Comparison of ENCODE assay signal across 8 cellular contexts in the genomic region with DNA sequence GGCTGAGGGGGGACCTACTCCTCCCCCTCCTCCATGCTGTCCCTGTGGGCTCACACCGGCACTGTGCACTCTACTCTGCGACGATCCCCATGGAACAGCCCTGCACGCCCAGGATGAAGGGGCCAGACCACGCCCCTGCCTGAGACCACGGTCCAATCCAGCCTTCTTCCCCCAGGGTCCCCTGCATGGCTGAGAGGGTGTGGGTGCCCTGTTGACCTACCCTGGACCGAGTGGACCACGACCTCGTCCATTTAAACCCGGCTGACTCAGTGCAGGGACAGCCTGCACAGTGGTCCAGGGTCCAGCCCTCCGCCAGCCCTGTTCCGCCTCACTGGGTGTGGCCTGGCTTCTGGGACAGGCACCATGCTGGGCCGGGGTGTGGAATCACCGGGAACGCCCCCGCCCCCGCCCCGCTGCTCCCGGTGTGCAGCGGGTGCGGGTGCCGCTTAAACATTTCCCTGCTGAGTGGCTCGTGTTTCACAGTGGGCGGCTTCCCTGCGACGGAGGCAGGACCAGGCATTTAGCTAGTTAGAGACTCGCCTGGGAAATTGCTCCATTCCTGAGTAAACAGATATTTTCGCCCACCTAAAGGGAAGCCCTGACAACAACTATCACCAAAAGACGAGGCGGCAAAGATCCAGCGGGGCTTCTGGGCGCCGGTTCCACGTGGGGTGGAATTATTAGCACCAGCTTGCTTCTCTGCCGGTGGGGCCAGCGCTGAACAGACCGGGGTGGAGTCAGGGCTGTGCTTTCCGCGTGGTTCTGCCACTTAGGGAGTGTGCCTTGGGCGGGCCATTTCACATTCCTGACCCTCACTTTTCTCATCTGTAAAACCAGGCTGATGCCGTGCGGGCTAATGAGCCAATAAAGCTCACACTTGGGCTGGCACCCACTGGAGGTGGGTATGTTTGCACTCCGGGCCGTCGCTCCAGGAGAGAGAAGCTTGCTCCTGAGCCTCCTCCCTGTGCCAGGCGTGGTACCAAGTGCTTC. TPM values are rescaled to one million over a fixed set of nuclear protein-coding genes. Genes with fewer than 3 reads are reported as not detected.
DNase-seq lines count a peak whose midpoint lies in the region; ATAC-seq, FAIRE-seq and TF ChIP-seq lines count a peak whose summit lies in the region.

No MANE protein-coding gene starts in this region.

- no peak overlapping the region for H2AFZ ChIP-seq in K562 (ENCODE audit: low read depth, low read length)

- no peaks in the 10 kb centered on the region for H3K9me3 Mint-ChIP-seq in T-helper 2 cell treated with Interferon-gamma antibody and Interleukin-4, amounts not matched to agents 5 μg/mL and 100 μg/mL, for 36 hours

- ATAC-seq in K562 (peak; percentile 86), lower lobe of right lung (peak; percentile 74 to 89), GM21576 (IDR thresholded peaks at IDR 0.05; ENCODE audit: unreplicated experiment) (no peak)

- H3K4me1 ChIP-seq in K562 (replicated peaks in 1 of 2; ENCODE audit: control insufficient read depth in 2 of 2, insufficient read depth in 2 of 2, low read length in 2 of 2) (peaks cover 0 to 13% of the 10 kb centered on the region in 2 experiments; a peak in 2 of 5 replicates), lower lobe of right lung (peaks cover 17% of the 10 kb centered on the region)

- in situ Hi-C loops in K562 (cut with MboI): no loop called here

- BruUV-seq in K562 (replicated peaks; lab: Mats Ljungman, UMichigan): no TSS peak

- WGBS in K562 (ENCODE audit: insufficient coverage, low coverage, missing lambda C conversion rate): 4% methylated on average over 35 of the region's 46 CpGs

- no peak for FAIRE-seq in K562 (lab: Jason Lieb, UNC)

- H3K9me3 ChIP-seq in K562 (replicated peaks; ENCODE audit: control insufficient read depth, insufficient read depth, low read depth, low read length) (no peaks in the 10 kb centered on the region), lower lobe of right lung (no peaks in the 10 kb centered on the region)

- H3K36me3 ChIP-seq in K562 (ENCODE audit: control insufficient read depth, insufficient read depth, low read length): no peaks in the 10 kb centered on the region
- H3K36me3 ChIP-seq in lower lobe of right lung: no peaks in the 10 kb centered on the region

- no peak overlapping the region for H3K4me2 ChIP-seq in K562 (ENCODE audit: insufficient read depth, low read length)

- H3K27ac ChIP-seq in K562 (ENCODE audit: extremely low read depth, low read depth, low read length): no peak overlapping the region
- H3K27ac ChIP-seq in lower lobe of right lung: peak overlapping the region; percentile 27

- TF ChIP-seq CTCF in K562 (IDR thresholded peaks at IDR 0.05 in 2 of 3, conservative IDR thresholded peaks at IDR 0.05 in 1 of 3; ENCODE audit: insufficient read depth in 2 of 3, low read depth in 1 of 3, low read length in 3 of 3) (no peak), lower lobe of right lung (IDR thresholded peaks at IDR 0.05) (no peak), GM20000 (IDR thresholded peaks at IDR 0.05; ENCODE audit: extremely low read depth, missing control alignments) (no peak)

- POLR2A ChIA-PET in K562 (lab: Yijun Ruan, JAX): interaction anchor here (0.5 to 0.6 kb wide), 2 partner anchors 115 to 489 kb away, joined by 4 read pairs; no protein-coding TSS in a partner anchor

- peaks cover 35% of the 10 kb centered on the region for H3K27me3 Mint-ChIP-seq in T-helper 2 cell treated with Interferon-gamma antibody and Interleukin-4, amounts not matched to agents 5 μg/mL and 100 μg/mL, for 36 hours (ENCODE audit: low read depth)

- no peaks in the 10 kb centered on the region for H3K36me3 Mint-ChIP-seq in T-helper 2 cell treated with Interferon-gamma antibody and Interleukin-4, amounts not matched to agents 5 μg/mL and 100 μg/mL, for 36 hours (ENCODE audit: low read depth)

- intact Hi-C loops in K562 (cut with micrococcal nuclease) (no loop called here), lower lobe of right lung (cut with DNase I) (no loop called here)

- peak overlapping the region in 1 of 2 experiments; percentile 45; a peak in 2 of 4 replicates for H3K9ac ChIP-seq in K562 (ENCODE audit: insufficient read depth in 1 of 2, low read depth in 2 of 2, low read length in 2 of 2)

- TF ChIP-seq POLR2A in K562 (conservative IDR thresholded peaks at IDR 0.05): no peak

- peak; percentile 91 for DNase-seq in COR-L47 (lab: John Stamatoyannopoulos, UW)
- DNase-seq in LHCN-M2 (ENCODE audit: low read depth): peak; percentile 73
- peak; percentile 43 to 83 (median 72) for DNase-seq in K562 (ENCODE audit: extremely low read depth in 1 of 4, low spot score in 3 of 4)
- DNase-seq in lower lobe of right lung: no peak
- no peak for DNase-seq in GM20000 (ENCODE audit: low spot score)
- DNase-seq in T-helper 2 cell treated with Interferon-gamma antibody and Interleukin-4, amounts not matched to agents 5 μg/mL and 100 μg/mL, for 36 hours (ENCODE audit: low spot score): no peak
- no peak for DNase-seq in SHP77 (lab: John Stamatoyannopoulos, UW)

- TF ChIP-seq RAD21 in K562 (CRISPR knock-in tag; conservative IDR thresholded peaks at IDR 0.05 in 1 of 2, IDR thresholded peaks at IDR 0.05 in 1 of 2): no peak

- no peaks in the 10 kb centered on the region for H3K79me2 ChIP-seq in K562 (ENCODE audit: control insufficient read depth, insufficient read depth, low read length)

- CTCF ChIA-PET in K562 (lab: Yijun Ruan, JAX; ENCODE audit: low intra/inter-chr PET ratio): no interaction called here

- H3K4me3 ChIP-seq in K562 (no peak overlapping the region), lower lobe of right lung (peak overlapping the region; percentile 18)

- peaks cover 39% of the 10 kb centered on the region for H4K20me1 ChIP-seq in K562 (replicated peaks; ENCODE audit: control insufficient read depth, insufficient read depth, low read length)

- no peak overlapping the region for H3K4me3 Mint-ChIP-seq in T-helper 2 cell treated with Interferon-gamma antibody and Interleukin-4, amounts not matched to agents 5 μg/mL and 100 μg/mL, for 36 hours

- H3K27ac Mint-ChIP-seq in T-helper 2 cell treated with Interferon-gamma antibody and Interleukin-4, amounts not matched to agents 5 μg/mL and 100 μg/mL, for 36 hours: no peak overlapping the region

- H3K4me1 Mint-ChIP-seq in T-helper 2 cell treated with Interferon-gamma antibody and Interleukin-4, amounts not matched to agents 5 μg/mL and 100 μg/mL, for 36 hours (ENCODE audit: low read depth): no peaks in the 10 kb centered on the region

- H3K9me1 ChIP-seq in K562 (ENCODE audit: control insufficient read depth, insufficient read depth, low read length): no peaks in the 10 kb centered on the region

- TF ChIP-seq EP300 in K562 (IDR thresholded peaks at IDR 0.05; ENCODE audit: low read length): no peak

- H3K27me3 ChIP-seq in K562 (ENCODE audit: control insufficient read depth in 2 of 2, insufficient read depth in 2 of 2, low read length in 2 of 2) (peaks cover 32 to 89% of the 10 kb centered on the region in 2 experiments; a peak in 4 of 5 replicates), lower lobe of right lung (ENCODE audit: low read depth) (peaks cover 28% of the 10 kb centered on the region)

TF ChIP-seq in K562, 482 proteins besides CTCF, POLR2A, EP300 and RAD21 (continues in another document):
- TF ChIP-seq RFX1 (IDR thresholded peaks at IDR 0.05) (no peak), EGR1 (conservative IDR thresholded peaks at IDR 0.05) (peak; percentile 55)

RNA-seq across cellular contexts. Expression of a gene that starts 22.6 kb away (rescaled TPM):
- not detected in 2 replicates for total RNA-seq in LHCN-M2 (2014; rRNA removed)
- 1.1 TPM for polyA plus RNA-seq in LHCN-M2 (2012)
- total RNA-seq in K562 (2011; cell fraction: chromatin; rRNA removed; ENCODE audit: low replicate concordance): not detected in 2 replicates
- not detected in 2 replicates for total RNA-seq in K562 (2011; cell fraction: nucleolus; rRNA removed)
- total RNA-seq in K562 (2011; cell fraction: nucleoplasm; rRNA removed): not detected in 2 replicates
- not detected in 2 replicates for total RNA-seq in K562 (2014; rRNA removed)
- total RNA-seq in K562 (2014; rRNA removed; fragmentation: Illumina TruSeq; extraction: Trizol): not detected in 2 replicates
- total RNA-seq in K562 (2015; rRNA removed; fragmentation: Illumina TruSeq; extraction: Trizol): not detected in 2 replicates
- not detected in 2 replicates for total RNA-seq in K562 (2021)
- not detected in 2 replicates for polyA plus RNA-seq in K562 (2011; rRNA removed)
- not detected in 2 replicates for polyA plus RNA-seq in K562 (2011; cell fraction: cytosol; rRNA removed)
- polyA plus RNA-seq in K562 (2011; cell fraction: nucleus; rRNA removed): not detected in 2 replicates
- polyA plus RNA-seq in K562 (2012): not detected in 2 replicates
- not detected in 2 replicates for polyA plus RNA-seq in K562 (2014; fragmentation: Illumina TruSeq; extraction: Trizol)
- not detected for polyA plus RNA-seq in K562 (2014; fragmentation: Nextera tagmentation; extraction: Ambion mirVana)
- polyA plus RNA-seq in K562 (2014; rRNA removed): not detected in 2 replicates
- not detected in 2 replicates for polyA minus RNA-seq in K562 (2011; rRNA and poly(A)+ RNA removed)
- not detected in 2 replicates for polyA minus RNA-seq in K562 (2011; cell fraction: cytosol; rRNA and poly(A)+ RNA removed)
- polyA minus RNA-seq in K562 (2011; cell fraction: nucleus; rRNA and poly(A)+ RNA removed): not detected in 2 replicates
- total RNA-seq in lower lobe of right lung: not detected

RNA-seq across cellular contexts. Expression of a gene that starts 49.5 kb away (rescaled TPM):
- total RNA-seq in LHCN-M2 (2014; rRNA removed): not detected in 2 replicates
- polyA plus RNA-seq in LHCN-M2 (2012): not detected
- not detected in 2 replicates for total RNA-seq in K562 (2011; cell fraction: chromatin; rRNA removed; ENCODE audit: low replicate concordance)
- total RNA-seq in K562 (2011; cell fraction: nucleolus; rRNA removed): not detected in 2 replicates
- not detected in 2 replicates for total RNA-seq in K562 (2011; cell fraction: nucleoplasm; rRNA removed)
- total RNA-seq in K562 (2014; rRNA removed): not detected in 2 replicates
- total RNA-seq in K562 (2014; rRNA removed; fragmentation: Illumina TruSeq; extraction: Trizol): not detected in 2 replicates
- total RNA-seq in K562 (2015; rRNA removed; fragmentation: Illumina TruSeq; extraction: Trizol): not detected in 2 replicates
- total RNA-seq in K562 (2021): not detected in 2 replicates
- not detected in 2 replicates for polyA plus RNA-seq in K562 (2011; rRNA removed)
- polyA plus RNA-seq in K562 (2011; cell fraction: cytosol; rRNA removed): not detected in 2 replicates
- not detected in 2 replicates for polyA plus RNA-seq in K562 (2011; cell fraction: nucleus; rRNA removed)
- not detected in 2 replicates for polyA plus RNA-seq in K562 (2012)
- not detected in 2 replicates for polyA plus RNA-seq in K562 (2014; fragmentation: Illumina TruSeq; extraction: Trizol)
- not detected for polyA plus RNA-seq in K562 (2014; fragmentation: Nextera tagmentation; extraction: Ambion mirVana)
- not detected in 2 replicates for polyA plus RNA-seq in K562 (2014; rRNA removed)
- polyA minus RNA-seq in K562 (2011; rRNA and poly(A)+ RNA removed): not detected in 2 replicates
- not detected in 2 replicates for polyA minus RNA-seq in K562 (2011; cell fraction: cytosol; rRNA and poly(A)+ RNA removed)
- not detected in 2 replicates for polyA minus RNA-seq in K562 (2011; cell fraction: nucleus; rRNA and poly(A)+ RNA removed)
- not detected for total RNA-seq in lower lobe of right lung

Comparison
In these comparisons a context has a peak if more than half of its experiments do, and no peak if none do; other contexts are left out.
1. DNase-seq: peak in COR-L47 (single experiment), LHCN-M2 (single experiment) and K562 (4 of 4); none in lower lobe of right lung (single experiment), GM20000 (single experiment), T-helper 2 cell treated with Interferon-gamma antibody and Interleukin-4, amounts not matched to agents 5 μg/mL and 100 μg/mL, for 36 hours (single experiment) and SHP77 (0 of 2).